In genomic region chr13:99341969-99342722, GRCh38 we compare ENCODE assay signal across 19 cellular contexts. TPM values are rescaled to one million over a fixed set of nuclear protein-coding genes. Genes with fewer than 3 reads are reported as not detected.
"Had no signal": no experiment of that assay in that cellular context is flagged by ENCODE, and none has a peak within 500 bp of the region (broad histone marks: within the 10 kb centered on the region; RNA-seq: fewer than 3 reads in every experiment).

No MANE protein-coding gene starts in this region.

- H3K27me3 Mint-ChIP-seq: activated naive CD4-positive, alpha-beta T cell treated with anti-CD3 and anti-CD28 coated beads, Interleukin-2, amount 10 ng/mL, durations not matched to agents 7 days and 5 days; brain; progenitor cell of endocrine pancreas; type B pancreatic cell had no signal

- DNase-seq: activated CD4-positive, alpha-beta T cell treated with anti-CD3 and anti-CD28 coated beads, Interleukin-2, amount 50 U/mL, for 48 hours; activated effector memory CD4-positive, alpha-beta T cell treated with anti-CD3 and anti-CD28 coated beads, Interleukin-2, amount 50 U/mL, for 16 hours; activated naive CD4-positive, alpha-beta T cell treated with anti-CD3 and anti-CD28 coated beads, Interleukin-2, amount 10 ng/mL, durations not matched to agents 7 days and 5 days; activated T-cell treated with anti-CD3 and anti-CD28 coated beads, Interleukin-2, amount 50 U/mL, for 72 hours; anterior cingulate cortex; central memory CD4-positive, alpha-beta T cell; effector memory CD4-positive, alpha-beta T cell; foreskin keratinocyte; hypothalamus; left ventricle myocardium inferior; occipital lobe; stimulated activated CD4-positive, alpha-beta T cell treated with anti-CD3 and anti-CD28 coated beads, Interleukin-2, amount 100 ng/mL, for 48 hours; stimulated activated CD8-positive, alpha-beta memory T cell treated with anti-CD3 and anti-CD28 coated beads, Interleukin-4, amount 100 ng/mL, for 48 hours; stimulated activated naive CD4-positive, alpha-beta T cell; testis had no signal

- H3K9me3 Mint-ChIP-seq: activated naive CD4-positive, alpha-beta T cell treated with anti-CD3 and anti-CD28 coated beads, Interleukin-2, amount 10 ng/mL, durations not matched to agents 7 days and 5 days; activated T-cell treated with anti-CD3 and anti-CD28 coated beads, Interleukin-2, amount 50 U/mL, for 72 hours; brain; mesothelial cell of epicardium; type B pancreatic cell had no signal

- H3K4me1 Mint-ChIP-seq: brain, mesothelial cell of epicardium had no signal

- H3K4me3 Mint-ChIP-seq: activated naive CD4-positive, alpha-beta T cell treated with anti-CD3 and anti-CD28 coated beads, Interleukin-2, amount 10 ng/mL, durations not matched to agents 7 days and 5 days; activated T-cell treated with anti-CD3 and anti-CD28 coated beads, Interleukin-2, amount 50 U/mL, for 72 hours; brain; mesothelial cell of epicardium; type B pancreatic cell had no signal

- H3K27ac Mint-ChIP-seq: activated naive CD4-positive, alpha-beta T cell treated with anti-CD3 and anti-CD28 coated beads, Interleukin-2, amount 10 ng/mL, durations not matched to agents 7 days and 5 days; activated T-cell treated with anti-CD3 and anti-CD28 coated beads, Interleukin-2, amount 50 U/mL, for 72 hours; brain; mesothelial cell of epicardium; progenitor cell of endocrine pancreas; type B pancreatic cell had no signal

- ATAC-seq: activated T-cell treated with anti-CD3 and anti-CD28 coated beads, Interleukin-2, amount 50 U/mL, for 72 hours had no signal

RNA-seq across cellular contexts. Expression of gene GPR183, which starts 34.9 kb away (rescaled TPM):
- total RNA-seq: foreskin keratinocyte, progenitor cell of endocrine pancreas had no signal
